In the genomic region with DNA sequence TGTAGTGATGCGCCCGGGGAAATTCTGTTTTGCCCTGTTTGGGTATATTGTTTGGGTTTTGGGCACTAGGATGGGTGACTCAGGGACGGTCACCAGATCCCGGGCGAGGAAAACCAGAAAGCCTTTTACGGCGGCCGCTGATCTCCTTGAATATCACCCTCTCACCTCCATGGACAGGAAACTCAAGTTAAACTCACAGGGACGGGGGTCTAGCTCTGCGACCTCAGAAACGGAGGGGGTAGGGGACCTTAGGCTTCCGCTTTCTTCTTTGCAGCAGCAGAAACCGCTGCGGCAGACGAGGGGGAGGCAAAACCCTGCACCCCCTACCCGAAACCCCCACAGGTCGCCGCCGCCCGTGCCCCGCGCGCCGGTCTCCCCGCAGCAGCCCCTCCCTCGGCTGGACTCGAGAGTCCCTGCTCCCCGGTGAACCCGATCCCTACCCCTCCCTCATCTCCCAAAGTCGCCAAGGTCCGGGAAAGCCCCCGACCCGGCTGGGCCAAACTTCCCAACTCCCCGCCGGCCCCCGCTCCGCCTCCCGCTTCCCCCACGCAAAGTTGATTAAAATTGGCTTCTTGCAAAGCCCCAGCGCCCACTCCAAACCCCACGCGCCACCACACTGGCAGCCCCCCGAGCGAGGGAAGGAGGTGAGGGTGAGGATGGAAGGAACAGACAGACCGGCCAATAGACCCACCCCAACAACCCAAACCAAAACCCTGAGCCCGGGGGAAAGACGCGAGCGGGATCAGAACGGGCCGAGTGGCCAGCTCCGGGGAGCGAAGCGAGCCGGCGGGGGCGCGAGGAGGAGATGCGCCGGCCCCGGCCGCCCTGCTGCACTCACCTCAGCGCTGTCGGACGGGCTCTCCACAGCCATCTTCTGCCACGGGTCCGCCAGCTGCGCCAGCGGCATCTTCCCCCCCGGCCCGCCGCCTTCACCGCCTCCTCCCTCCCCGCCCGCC, we compare ENCODE assay signal across 8 cellular contexts. TPM values are rescaled to one million over a fixed set of nuclear protein-coding genes. Genes with fewer than 3 reads are reported as not detected.
DNase-seq lines count a peak whose midpoint lies in the region; ATAC-seq and TF ChIP-seq lines count a peak whose summit lies in the region.

No MANE protein-coding gene starts in this region.

- H3K4me1 Mint-ChIP-seq in activated B cell treated with CpG ODN at 0.5 μM for 24 hours: peaks cover 29% of the 10 kb centered on the region
- peaks cover 22% of the 10 kb centered on the region for H3K4me1 Mint-ChIP-seq in stimulated activated naive CD8-positive, alpha-beta T cell treated with anti-CD3 and anti-CD28 coated beads, Interleukin-15, amount 100 ng/mL, for 72 hours

- peaks cover 3% of the 10 kb centered on the region for H3K36me3 Mint-ChIP-seq in activated B cell treated with CpG ODN at 0.5 μM for 24 hours (ENCODE audit: low read depth)

- H3K4me3 Mint-ChIP-seq in activated B cell treated with CpG ODN at 0.5 μM for 24 hours: peak overlapping the region; percentile 92
- H3K4me3 Mint-ChIP-seq in stimulated activated naive CD8-positive, alpha-beta T cell treated with anti-CD3 and anti-CD28 coated beads, Interleukin-15, amount 100 ng/mL, for 72 hours: peak overlapping the region; percentile 82 to 91

- TF ChIP-seq CTCF in activated B cell treated with CpG ODN at 0.5 μM for 24 hours (IDR thresholded peaks at IDR 0.05) (no peak), lower leg skin (IDR thresholded peaks at IDR 0.05) (no peak)

- CTCF ChIA-PET in activated B cell treated with CpG ODN at 0.5 μM for 24 hours (lab: Charles Lee): no interaction called here

- H3K27ac Mint-ChIP-seq in activated B cell treated with CpG ODN at 0.5 μM for 24 hours: peak overlapping the region; percentile 88
- peak overlapping the region; percentile 95 to 98 for H3K27ac Mint-ChIP-seq in stimulated activated naive CD8-positive, alpha-beta T cell treated with anti-CD3 and anti-CD28 coated beads, Interleukin-15, amount 100 ng/mL, for 72 hours

- DNase-seq in Ammon's horn (ENCODE audit: low spot score): peak; percentile 5
- peak; percentile 23 for DNase-seq in activated B cell treated with CpG ODN at 0.5 μM for 24 hours
- DNase-seq in dermis blood vessel endothelial cell: peak; percentile 37
- peak in 1 of 2 donors; percentile 85 for DNase-seq in lower leg skin (ENCODE audit: low spot score in 2 of 2)
- peak; percentile 43 to 53 for DNase-seq in stimulated activated naive CD8-positive, alpha-beta T cell treated with anti-CD3 and anti-CD28 coated beads, Interleukin-15, amount 100 ng/mL, for 72 hours
- no peak for DNase-seq in GOT3 (lab: John Stamatoyannopoulos, UW)

- WGBS in lower leg skin, 2 donors: 3 to 40% methylated on average over 17 to 69 of the region's 75 CpGs

- H3K27me3 Mint-ChIP-seq in activated B cell treated with CpG ODN at 0.5 μM for 24 hours: no peaks in the 10 kb centered on the region
- H3K27me3 Mint-ChIP-seq in stimulated activated naive CD8-positive, alpha-beta T cell treated with anti-CD3 and anti-CD28 coated beads, Interleukin-15, amount 100 ng/mL, for 72 hours: no peaks in the 10 kb centered on the region

- intact Hi-C loops in activated B cell treated with CpG ODN at 0.5 μM for 24 hours (cut with micrococcal nuclease) (loop anchor here (2.0 to 10.0 kb wide), 6 partner anchors 13 to 1839 kb away; partner anchors contain the start of genes CDKL5 and CNKSR2), lower leg skin (cut with DNase I; ENCODE audit: low total_unique reads) (no loop called here)

- TF ChIP-seq POLR2A in lower leg skin (IDR thresholded peaks at IDR 0.05): no peak

- no peaks in the 10 kb centered on the region for H3K9me3 Mint-ChIP-seq in activated B cell treated with CpG ODN at 0.5 μM for 24 hours
- no peaks in the 10 kb centered on the region for H3K9me3 Mint-ChIP-seq in stimulated activated naive CD8-positive, alpha-beta T cell treated with anti-CD3 and anti-CD28 coated beads, Interleukin-15, amount 100 ng/mL, for 72 hours

- peak; percentile 17 for ATAC-seq in GM19372 (IDR thresholded peaks at IDR 0.05; ENCODE audit: low read depth, unreplicated experiment)
- peak; percentile 22 for ATAC-seq in HG03457 (IDR thresholded peaks at IDR 0.05; ENCODE audit: unreplicated experiment)
- ATAC-seq in activated B cell treated with CpG ODN at 0.5 μM for 24 hours (ENCODE audit: low read depth): peak; percentile 11
- peak; percentile 18 for ATAC-seq in stimulated activated naive CD8-positive, alpha-beta T cell treated with anti-CD3 and anti-CD28 coated beads, Interleukin-15, amount 100 ng/mL, for 72 hours

- H3K4me3 ChIP-seq in lower leg skin (ENCODE audit: low read depth, poor library complexity, severe bottlenecking): peak overlapping the region; percentile 73

- POLR2A ChIA-PET in activated B cell treated with CpG ODN at 0.5 μM for 24 hours (lab: Charles Lee): interaction anchor here (0.7 to 2.2 kb wide), 10 partner anchors 10 to 153 kb away, joined by 3 to 13 read pairs (median 4); no protein-coding TSS in a partner anchor

RNA-seq across cellular contexts. Expression of gene RPS6KA3, which starts 0.7 kb away (rescaled TPM):
- 36.1 and 40.5 TPM in 2 replicates for total RNA-seq in activated B cell treated with CpG ODN at 0.5 μM for 24 hours
- 156 and 182 TPM in 2 replicates for total RNA-seq in dermis blood vessel endothelial cell
- total RNA-seq in lower leg skin: 10 to 100 TPM; 22.3 to 43.2 (median 34.5) TPM
